10 cellular contexts compared by ENCODE assay signal in genomic region chr11:128713595-128713994, GRCh38. TPM values are rescaled to one million over a fixed set of nuclear protein-coding genes. Genes with fewer than 3 reads are reported as not detected.
A peak's percentile ranks its signal among the peaks of the same experiment; 100 is the strongest.
DNase-seq lines count a peak whose midpoint lies in the region; ATAC-seq and TF ChIP-seq lines count a peak whose summit lies in the region.
"Had no signal": no experiment of that assay in that cellular context is flagged by ENCODE, and none has a peak within 500 bp of the region (broad histone marks: within the 10 kb centered on the region; RNA-seq: fewer than 3 reads in every experiment).

No MANE protein-coding gene starts in this region.

- ATAC-seq in left lung (no peak), HG03108 (IDR thresholded peaks at IDR 0.05; ENCODE audit: unreplicated experiment) (no peak)

- H3K27ac ChIP-seq in left lung: peak overlapping the region; percentile 10 to 94

- no peaks in the 10 kb centered on the region for H3K9me3 ChIP-seq in left lung

- no peaks in the 10 kb centered on the region for H3K27me3 ChIP-seq in left lung

- no peaks in the 10 kb centered on the region for H3K36me3 ChIP-seq in left lung

- peaks cover 100% of the 10 kb centered on the region for H3K4me1 Mint-ChIP-seq in HFFc6 (ENCODE audit: low read depth)

- H3K4me3 Mint-ChIP-seq in HFFc6: peak overlapping the region; percentile 77
- H3K4me3 Mint-ChIP-seq: H9 had no signal

- peaks cover 3% of the 10 kb centered on the region; the same call in 1 of the 2 replicates for H3K27me3 Mint-ChIP-seq in HFFc6 (ENCODE audit: insufficient read depth)

- peaks cover 42 to 96% of the 10 kb centered on the region in 2 donors for H3K4me1 ChIP-seq in left lung

- TF ChIP-seq CTCF in HFFc6 (IDR thresholded peaks at IDR 0.05) (no peak), left lung (IDR thresholded peaks at IDR 0.05) (no peak)

- H3K36me3 Mint-ChIP-seq in HFFc6 (ENCODE audit: low read depth): peaks cover 9% of the 10 kb centered on the region

- H3K4me3 ChIP-seq in left lung: no peak overlapping the region

- intact Hi-C loops in left lung (cut with DNase I): no loop called here

- H3K27ac Mint-ChIP-seq in HFFc6: peak overlapping the region; percentile 98
- H3K27ac Mint-ChIP-seq: H9 had no signal

- H3K9me3 Mint-ChIP-seq in HFFc6: no peaks in the 10 kb centered on the region
- H3K9me3 Mint-ChIP-seq: H9 had no signal

- DNase-seq in Daoy (ENCODE audit: low read depth) (peak; percentile 35), HFFc6 (peak; percentile 72), SKM-1 (lab: John Stamatoyannopoulos, UW; ENCODE audit: unreplicated experiment) (peak; percentile 33), left lung (no peak), SHP77 (lab: John Stamatoyannopoulos, UW) (no peak), NCI-H510A (lab: John Stamatoyannopoulos, UW) (no peak)
- DNase-seq in stimulated activated naive CD4-positive, alpha-beta T cell treated with Interleukin-2 at 50 U/mL for 16 hours (lab: John Stamatoyannopoulos, UW): no peak
- DNase-seq: erythroblast, H9 had no signal

RNA-seq across cellular contexts. Expression of gene FLI1, which starts 19.7 kb away (rescaled TPM):
- total RNA-seq in Daoy (2014; rRNA removed; shearing (Covaris generic)): 11.7 and 15.4 TPM in 2 replicates
- total RNA-seq in HFFc6 (2021; fragmentation: NEBNext Ultra II Directional; extraction: Animal tissue kit (Norgen Biotek cat#: 25700)): 10 to 100 TPM; 11.0 to 24.2 (median 19.8) TPM
- 10 to 100 TPM; 27.4 to 53.8 TPM for total RNA-seq in left lung

Comparison
In these comparisons a context has a peak if more than half of its experiments do, and no peak if none do; other contexts are left out.
1. DNase-seq: peak in Daoy (single experiment), HFFc6 (single experiment) and SKM-1 (single experiment); none in left lung (0 of 2), SHP77 (0 of 2), stimulated activated naive CD4-positive, alpha-beta T cell treated with Interleukin-2 at 50 U/mL for 16 hours (single experiment) and NCI-H510A (single experiment).